ENCODE assay signal across 16 cellular contexts in the genomic region with DNA sequence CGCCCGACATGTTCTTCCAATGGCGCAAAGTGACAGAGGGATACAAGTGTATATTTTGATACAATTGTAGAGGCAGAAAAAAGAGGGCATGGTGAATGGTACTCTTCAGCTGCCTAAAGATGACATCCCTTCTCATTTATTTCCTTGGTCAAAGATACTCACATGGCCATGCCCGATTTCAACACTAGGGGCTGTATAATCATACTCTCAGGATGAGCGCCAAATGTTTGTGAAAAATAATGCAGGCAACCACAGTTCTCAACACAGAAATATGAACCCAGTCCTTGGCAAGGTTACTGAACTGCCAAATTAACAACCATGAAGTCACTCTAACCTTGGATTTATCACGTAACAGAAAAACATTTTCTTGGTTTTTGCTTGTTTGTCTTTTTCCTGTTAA.
DNase-seq lines count a peak whose midpoint lies in the region; ATAC-seq and TF ChIP-seq lines count a peak whose summit lies in the region.
"Had no signal": no experiment of that assay in that cellular context is flagged by ENCODE, and none has a peak within 500 bp of the region (broad histone marks: within the 10 kb centered on the region; RNA-seq: fewer than 3 reads in every experiment).

No MANE protein-coding gene starts in this region.

- H3K9me3 Mint-ChIP-seq in Calu3 (ENCODE audit: low read depth, unreplicated experiment): no peaks in the 10 kb centered on the region

- no peaks in the 10 kb centered on the region for H3K36me3 Mint-ChIP-seq in Calu3 (ENCODE audit: insufficient read depth, unreplicated experiment)
- H3K36me3 Mint-ChIP-seq: IgD-negative memory B cell had no signal

- CTCF ChIA-PET in OCI-LY7 (lab: Charles Lee; ENCODE audit: unreplicated experiment) (no interaction called here), Calu3 (lab: Charles Lee) (no interaction called here)

- ATAC-seq in GM21367 (IDR thresholded peaks at IDR 0.05; ENCODE audit: unreplicated experiment): peak; percentile 53

- DNase-seq in BE2C: no peak
- DNase-seq in OCI-LY7 (ENCODE audit: low spot score): no peak
- DNase-seq in fibroblast of the aortic adventitia (ENCODE audit: low read depth): no peak
- DNase-seq in SKM-1 treated with dmso at 0.1 percent for 144 hours (lab: John Stamatoyannopoulos, UW; ENCODE audit: unreplicated experiment): no peak
- DNase-seq in epidermal melanocyte (ENCODE audit: insufficient read length, low spot score): no peak
- DNase-seq in SHP77 treated with DMSO at 0.1 percent for 48 hours (lab: John Stamatoyannopoulos, UW): no peak
- no peak for DNase-seq in Calu3
- DNase-seq: activated T-cell treated with anti-CD3 and anti-CD28 coated beads for 4 hours; anterior cingulate cortex; DMS79; mesenchymal stem cell; stimulated activated CD4-positive, alpha-beta T cell treated with anti-CD3 and anti-CD28 coated beads, Interleukin-2, amount 100 ng/mL, for 24 hours; stimulated activated naive CD4-positive, alpha-beta T cell treated with Interleukin-2 at 50 U/mL for 16 hours had no signal

- H3K4me3 Mint-ChIP-seq in Calu3 (ENCODE audit: low read depth, unreplicated experiment): no peak overlapping the region
- H3K4me3 Mint-ChIP-seq: IgD-negative memory B cell had no signal

- no peaks in the 10 kb centered on the region for H3K36me3 ChIP-seq in BE2C
- no peaks in the 10 kb centered on the region for H3K36me3 ChIP-seq in OCI-LY7 (ENCODE audit: insufficient read depth, low read length)

- H3K27me3 ChIP-seq in BE2C: no peaks in the 10 kb centered on the region

- H3K4me1 Mint-ChIP-seq in Calu3 (ENCODE audit: low read depth, unreplicated experiment): no peaks in the 10 kb centered on the region
- H3K4me1 Mint-ChIP-seq: IgD-negative memory B cell had no signal

- no peaks in the 10 kb centered on the region for H3K9me2 ChIP-seq in OCI-LY7 (ENCODE audit: insufficient read depth, low read length)

- H3K4me3 ChIP-seq in BE2C (ENCODE audit: low read depth, low read length) (no peak overlapping the region), OCI-LY7 (ENCODE audit: low read depth, low read length, poor library complexity, severe bottlenecking) (no peak overlapping the region), fibroblast of the aortic adventitia (ENCODE audit: low read depth, low read length) (no peak overlapping the region)

- H3K9me3 ChIP-seq in BE2C: no peaks in the 10 kb centered on the region
- H3K9me3 ChIP-seq in OCI-LY7 (ENCODE audit: low read length): no peaks in the 10 kb centered on the region

- TF ChIP-seq CTCF in BE2C (IDR thresholded peaks at IDR 0.05; ENCODE audit: low read depth, low read length): peak; percentile 36; the same call in 1 of the 2 replicates
- TF ChIP-seq CTCF in OCI-LY7 (conservative IDR thresholded peaks at IDR 0.05; ENCODE audit: low read length): peak; percentile 31; the same call in 1 of the 2 replicates
- TF ChIP-seq CTCF in fibroblast of the aortic adventitia (IDR thresholded peaks at IDR 0.05; ENCODE audit: insufficient read depth, low read length): peak; percentile 34
- TF ChIP-seq CTCF in Calu3 (IDR thresholded peaks at IDR 0.05; ENCODE audit: unreplicated experiment): no peak

- no peaks in the 10 kb centered on the region for H4K20me1 ChIP-seq in OCI-LY7 (ENCODE audit: insufficient read depth, low read length)

- H3K4me1 ChIP-seq in BE2C: no peaks in the 10 kb centered on the region
- H3K4me1 ChIP-seq in OCI-LY7 (ENCODE audit: insufficient read depth, low read length, poor library complexity, severe bottlenecking): no peaks in the 10 kb centered on the region

- intact Hi-C loops in OCI-LY7 (cut with micrococcal nuclease; ENCODE audit: unreplicated experiment): no loop called here
- intact Hi-C loops in Calu3 (cut with micrococcal nuclease; ENCODE audit: unreplicated experiment): loop anchor here (10.0 kb wide), 1 partner anchor 63 kb away; no protein-coding TSS in a partner anchor

- H3K27ac Mint-ChIP-seq in Calu3 (ENCODE audit: unreplicated experiment): no peak overlapping the region
- H3K27ac Mint-ChIP-seq: IgD-negative memory B cell had no signal

- H3K79me2 ChIP-seq in OCI-LY7 (ENCODE audit: insufficient read depth, low read depth, low read length): no peaks in the 10 kb centered on the region

- no peak overlapping the region for H3K27ac ChIP-seq in OCI-LY7 (ENCODE audit: low read depth, low read length, poor library complexity, severe bottlenecking)
- H3K27ac ChIP-seq: RWPE1 had no signal

- BruUV-seq in OCI-LY7 (replicated peaks; lab: Mats Ljungman, UMichigan) (no TSS peak), Calu3 (replicated peaks; lab: Mats Ljungman, UMichigan) (no TSS peak)

- no peak overlapping the region for H3K4me2 ChIP-seq in OCI-LY7 (ENCODE audit: low read length)

- no peaks in the 10 kb centered on the region for H3K27me3 Mint-ChIP-seq in Calu3 (ENCODE audit: unreplicated experiment)
- H3K27me3 Mint-ChIP-seq: IgD-negative memory B cell had no signal

- POLR2A ChIA-PET in OCI-LY7 (lab: Charles Lee): no interaction called here

- no peak overlapping the region for H2AFZ ChIP-seq in OCI-LY7 (ENCODE audit: low read length)
